In the genomic region with DNA sequence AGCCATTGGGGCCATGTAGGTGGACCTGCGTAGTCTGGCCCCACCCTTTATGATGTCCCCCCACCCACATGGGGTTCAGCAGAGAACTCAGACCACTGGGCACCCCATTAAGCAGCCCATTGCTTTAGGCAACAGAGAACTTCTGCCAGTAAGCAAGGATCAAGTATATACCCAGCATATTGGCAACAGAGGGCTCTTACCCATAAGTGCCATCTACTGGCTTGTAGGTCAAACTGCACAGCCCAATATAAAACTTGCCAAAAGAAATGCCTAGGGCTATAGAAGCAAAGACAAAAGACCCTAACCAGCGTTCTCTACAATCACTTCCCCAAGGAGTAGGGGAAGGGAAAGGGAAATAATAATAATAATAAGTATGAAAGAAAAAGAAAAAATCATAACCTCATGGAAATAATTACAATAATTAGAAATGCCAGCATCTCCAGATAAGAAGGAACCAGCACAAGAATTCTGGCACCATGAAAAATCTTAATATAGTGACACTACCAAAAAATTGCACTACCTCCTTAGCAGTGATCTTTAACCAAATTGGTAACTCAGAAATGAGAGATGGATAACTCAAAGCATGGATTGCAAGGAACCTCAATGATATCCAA, we compare ENCODE assay signal across 9 cellular contexts.
DNase-seq lines count a peak whose midpoint lies in the region; ATAC-seq, FAIRE-seq and TF ChIP-seq lines count a peak whose summit lies in the region.
"Had no signal": no experiment of that assay in that cellular context is flagged by ENCODE, and none has a peak within 500 bp of the region (broad histone marks: within the 10 kb centered on the region; RNA-seq: fewer than 3 reads in every experiment).

No MANE protein-coding gene starts in this region.

- POLR2A ChIA-PET in GM12878 (lab: Charles Lee): no interaction called here
- POLR2A ChIA-PET in activated CD4-positive, alpha-beta T cell treated with anti-CD3 and anti-CD28 coated beads, Interleukin-2, amount 10 ng/mL, durations not matched to agents 7 days and 5 days (lab: Charles Lee): no interaction called here

- H3K4me1 ChIP-seq in GM12878 (ENCODE audit: control insufficient read depth, insufficient read depth, low read length) (no peaks in the 10 kb centered on the region), neural progenitor cell (no peaks in the 10 kb centered on the region)

- H4K20me1 ChIP-seq in GM12878 (ENCODE audit: control insufficient read depth, insufficient read depth): no peaks in the 10 kb centered on the region
- no peaks in the 10 kb centered on the region for H4K20me1 ChIP-seq in neural progenitor cell (ENCODE audit: low read depth)

- no peak overlapping the region for H3K27ac ChIP-seq in GM12878 (ENCODE audit: control insufficient read depth, insufficient read depth)
- no peak overlapping the region for H3K27ac ChIP-seq in neural progenitor cell

- RAD21 ChIA-PET in GM12878 (lab: Charles Lee; ENCODE audit: unreplicated experiment): no interaction called here

- H3K27me3 ChIP-seq in GM12878 (replicated peaks in 1 of 2; ENCODE audit: control insufficient read depth in 2 of 2, insufficient read depth in 2 of 2, low read length in 1 of 2): no peaks in the 10 kb centered on the region
- H3K27me3 ChIP-seq in neural progenitor cell: no peaks in the 10 kb centered on the region

- no peaks in the 10 kb centered on the region for H3K27me3 Mint-ChIP-seq in neural progenitor cell (ENCODE audit: insufficient read depth, low read depth)
- H3K27me3 Mint-ChIP-seq in activated CD4-positive, alpha-beta T cell treated with anti-CD3 and anti-CD28 coated beads, Interleukin-2, amount 10 ng/mL, durations not matched to agents 7 days and 5 days: no peaks in the 10 kb centered on the region

- H3K36me3 Mint-ChIP-seq in neural progenitor cell: no peaks in the 10 kb centered on the region
- H3K36me3 Mint-ChIP-seq in activated CD4-positive, alpha-beta T cell treated with anti-CD3 and anti-CD28 coated beads, Interleukin-2, amount 10 ng/mL, durations not matched to agents 7 days and 5 days (ENCODE audit: low read depth): no peaks in the 10 kb centered on the region

- CTCF ChIA-PET in GM12878 (lab: Yijun Ruan, JAX): interaction anchor here (0.6 to 1.0 kb wide), 6 partner anchors 10 to 1040 kb away, joined by 3 to 4 read pairs (median 3); no protein-coding TSS in a partner anchor
- CTCF ChIA-PET in activated CD4-positive, alpha-beta T cell treated with anti-CD3 and anti-CD28 coated beads, Interleukin-2, amount 10 ng/mL, durations not matched to agents 7 days and 5 days (lab: Charles Lee): no interaction called here

- peak; percentile 31 for FAIRE-seq in GM12878 (lab: Jason Lieb, UNC)
- FAIRE-seq: islet of Langerhans had no signal

- intact Hi-C loops in GM12878 (cut with micrococcal nuclease; ENCODE audit: unreplicated experiment): loop anchor here (5.0 kb wide), 1 partner anchor 1093 kb away; a partner anchor contains a TSS

- H3K4me2 ChIP-seq in GM12878 (ENCODE audit: control insufficient read depth, insufficient read depth) (no peak overlapping the region), neural progenitor cell (no peak overlapping the region)

- H3F3A ChIP-seq in neural progenitor cell (ENCODE audit: low read depth): no peaks in the 10 kb centered on the region

- H3K9me3 Mint-ChIP-seq in neural progenitor cell: no peaks in the 10 kb centered on the region
- H3K9me3 Mint-ChIP-seq in activated CD4-positive, alpha-beta T cell treated with anti-CD3 and anti-CD28 coated beads, Interleukin-2, amount 10 ng/mL, durations not matched to agents 7 days and 5 days: no peaks in the 10 kb centered on the region

- in situ Hi-C loops in GM12878 (cut with MboI): no loop called here

- 19% methylated on average over 2 of the region's 2 CpGs for WGBS in GM12878 (ENCODE audit: insufficient coverage, insufficient replicate concordance, low lambda C conversion rate, missing lambda C conversion rate)

- no peak for TF ChIP-seq EP300 in GM12878 (IDR thresholded peaks at IDR 0.05; ENCODE audit: borderline replicate concordance in 1 of 2, control insufficient read depth in 1 of 2, low read depth in 2 of 2, low read length in 2 of 2)

- H3K9me3 ChIP-seq in GM12878 (replicated peaks; ENCODE audit: control insufficient read depth, insufficient read depth, low read length) (no peaks in the 10 kb centered on the region), neural progenitor cell (ENCODE audit: low read depth) (no peaks in the 10 kb centered on the region)

- H3K9ac ChIP-seq in GM12878 (ENCODE audit: control insufficient read depth, insufficient read depth, low read length): no peak overlapping the region
- no peak overlapping the region for H3K9ac ChIP-seq in neural progenitor cell

- TF ChIP-seq CTCF in GM12878 (IDR thresholded peaks at IDR 0.05 in 2 of 3, conservative IDR thresholded peaks at IDR 0.05 in 1 of 3; ENCODE audit: control insufficient read depth in 2 of 3, extremely low read depth in 1 of 3, insufficient read depth in 1 of 3, low read depth in 3 of 3, low read length in 3 of 3): peak; percentile 52 to 66 (median 56)
- peak; percentile 61 for TF ChIP-seq CTCF in neural progenitor cell (IDR thresholded peaks at IDR 0.05)

- no peak overlapping the region for H3K4me3 Mint-ChIP-seq in neural progenitor cell
- H3K4me3 Mint-ChIP-seq in activated CD4-positive, alpha-beta T cell treated with anti-CD3 and anti-CD28 coated beads, Interleukin-2, amount 10 ng/mL, durations not matched to agents 7 days and 5 days: no peak overlapping the region

- peak; percentile 13 for DNase-seq in NCI-H1105 treated with DMSO at 0.1 percent for 48 hours (lab: John Stamatoyannopoulos, UW)
- no peak for DNase-seq in NCI-H1105 (lab: John Stamatoyannopoulos, UW)
- DNase-seq in GM12878 (ENCODE audit: low read depth, low spot score): no peak
- DNase-seq in neural progenitor cell (ENCODE audit: low spot score): peak; percentile 47
- DNase-seq in activated CD4-positive, alpha-beta T cell treated with anti-CD3 and anti-CD28 coated beads, Interleukin-2, amount 10 ng/mL, durations not matched to agents 7 days and 5 days: no peak
- DNase-seq in HCEC 1CT: no peak

- no peaks in the 10 kb centered on the region for H3K4me1 Mint-ChIP-seq in neural progenitor cell
- no peaks in the 10 kb centered on the region for H3K4me1 Mint-ChIP-seq in activated CD4-positive, alpha-beta T cell treated with anti-CD3 and anti-CD28 coated beads, Interleukin-2, amount 10 ng/mL, durations not matched to agents 7 days and 5 days

- ATAC-seq in HG03378 (IDR thresholded peaks at IDR 0.05; ENCODE audit: unreplicated experiment) (peak; percentile 79), GM12878 (peak; percentile 94), GM18519 (IDR thresholded peaks at IDR 0.05; ENCODE audit: low FRiP score, unreplicated experiment) (no peak)

- SMC1A ChIA-PET in GM12878 (lab: Charles Lee; ENCODE audit: uncharacterized antibody, unreplicated experiment): no interaction called here

- H3K79me2 ChIP-seq in GM12878 (ENCODE audit: control insufficient read depth, insufficient read depth, low read length): no peaks in the 10 kb centered on the region
- no peaks in the 10 kb centered on the region for H3K79me2 ChIP-seq in neural progenitor cell (ENCODE audit: low read depth)

- BruUV-seq in GM12878 (replicated peaks; lab: Mats Ljungman, UMichigan): no TSS peak

- H2AFZ ChIP-seq in GM12878 (ENCODE audit: control insufficient read depth, low read depth, low read length) (no peak overlapping the region), neural progenitor cell (replicated peaks) (no peak overlapping the region)

- H3K36me3 ChIP-seq in GM12878 (ENCODE audit: control insufficient read depth in 2 of 2, insufficient read depth in 2 of 2, low read length in 1 of 2) (no peaks in the 10 kb centered on the region), neural progenitor cell (no peaks in the 10 kb centered on the region)

- no peak overlapping the region for H3K27ac Mint-ChIP-seq in neural progenitor cell
- H3K27ac Mint-ChIP-seq in activated CD4-positive, alpha-beta T cell treated with anti-CD3 and anti-CD28 coated beads, Interleukin-2, amount 10 ng/mL, durations not matched to agents 7 days and 5 days: no peak overlapping the region

- H3K4me3 ChIP-seq in GM12878 (no peak overlapping the region), neural progenitor cell (no peak overlapping the region)

- TF ChIP-seq POLR2A in GM12878 (IDR thresholded peaks at IDR 0.05; ENCODE audit: low read depth, low read length): no peak

- peak; percentile 48; the same call in 1 of the 2 replicates for TF ChIP-seq RAD21 in GM12878 (IDR thresholded peaks at IDR 0.05; ENCODE audit: insufficient read depth, low read depth, low read length)

TF ChIP-seq in GM12878, 131 proteins besides CTCF, POLR2A, EP300 and RAD21:
- peak; percentile 59; the same call in 1 of the 2 replicates for TF ChIP-seq SMC3 (IDR thresholded peaks at IDR 0.05; ENCODE audit: borderline replicate concordance, low read length)
- no peak for TF ChIP-seq ZNF384 (IDR thresholded peaks at IDR 0.05; ENCODE audit: borderline replicate concordance, low read depth, low read length)

Comparison
In these comparisons a context has a peak if more than half of its experiments do, and no peak if none do; other contexts are left out.
1. DNase-seq: peak in NCI-H1105 treated with DMSO at 0.1 percent for 48 hours (single experiment) and neural progenitor cell (single experiment); none in NCI-H1105 (single experiment), GM12878 (single experiment), activated CD4-positive, alpha-beta T cell treated with anti-CD3 and anti-CD28 coated beads, Interleukin-2, amount 10 ng/mL, durations not matched to agents 7 days and 5 days (single experiment) and HCEC 1CT (single experiment).